Comparison of ENCODE assay signal across 19 cellular contexts in genomic region chr2:237348281-237348865, GRCh38.
"Had no signal": no experiment of that assay in that cellular context is flagged by ENCODE, and none has a peak within 500 bp of the region (broad histone marks: within the 10 kb centered on the region; RNA-seq: fewer than 3 reads in every experiment).

No MANE protein-coding gene starts in this region.

- H3K27me3 Mint-ChIP-seq: activated CD4-positive, alpha-beta memory T cell treated with anti-CD3 and anti-CD28 coated beads, Interleukin-2, amount 10 ng/mL, durations not matched to agents 7 days and 5 days; activated naive CD8-positive, alpha-beta T cell treated with anti-CD3 and anti-CD28 coated beads, Interleukin-2, amount 10 ng/mL, durations not matched to agents 7 days and 5 days; activated T-cell treated with anti-CD3 and anti-CD28 coated beads, Interleukin-2, amount 50 U/mL, for 24 hours had no signal

- H3K4me3 ChIP-seq: coronary artery, lower lobe of right lung, right atrium auricular region, skin epidermis had no signal

- FAIRE-seq: TTC549 had no signal

- H3K4me1 Mint-ChIP-seq: activated CD4-positive, alpha-beta memory T cell treated with anti-CD3 and anti-CD28 coated beads, Interleukin-2, amount 10 ng/mL, durations not matched to agents 7 days and 5 days; activated naive CD8-positive, alpha-beta T cell treated with anti-CD3 and anti-CD28 coated beads, Interleukin-2, amount 10 ng/mL, durations not matched to agents 7 days and 5 days; brain had no signal

- H3K36me3 Mint-ChIP-seq: activated naive CD8-positive, alpha-beta T cell treated with anti-CD3 and anti-CD28 coated beads, Interleukin-2, amount 10 ng/mL, durations not matched to agents 7 days and 5 days; brain had no signal

- H3K27me3 ChIP-seq: right atrium auricular region had no signal

- H3K4me3 Mint-ChIP-seq: activated CD4-positive, alpha-beta memory T cell treated with anti-CD3 and anti-CD28 coated beads, Interleukin-2, amount 10 ng/mL, durations not matched to agents 7 days and 5 days; activated naive CD8-positive, alpha-beta T cell treated with anti-CD3 and anti-CD28 coated beads, Interleukin-2, amount 10 ng/mL, durations not matched to agents 7 days and 5 days; activated T-cell treated with anti-CD3 and anti-CD28 coated beads, Interleukin-2, amount 50 U/mL, for 24 hours; brain; nephron had no signal

- DNase-seq: activated CD4-positive, alpha-beta memory T cell treated with anti-CD3 and anti-CD28 coated beads, Interleukin-2, amount 10 ng/mL, durations not matched to agents 7 days and 5 days; activated CD4-positive, alpha-beta T cell treated with anti-CD3 and anti-CD28 coated beads for 4 hours; activated naive CD4-positive, alpha-beta T cell treated with Interleukin-2 at 50 U/mL for 16 hours; activated naive CD8-positive, alpha-beta T cell treated with anti-CD3 and anti-CD28 coated beads, Interleukin-2, amount 10 ng/mL, durations not matched to agents 7 days and 5 days; activated T-cell treated with anti-CD3 and anti-CD28 coated beads, Interleukin-2, amount 50 U/mL, for 24 hours; anterior cingulate cortex; hippocampal formation; islet precursor cell; left colon; lower lobe of right lung; nucleus accumbens; stimulated activated CD4-positive, alpha-beta T cell treated with anti-CD3 and anti-CD28 coated beads, Interleukin-4, amount 100 ng/mL, for 1 hour had no signal

- H3K27ac ChIP-seq: coronary artery, lower lobe of right lung, right atrium auricular region had no signal

- H3K9me3 Mint-ChIP-seq: activated CD4-positive, alpha-beta memory T cell treated with anti-CD3 and anti-CD28 coated beads, Interleukin-2, amount 10 ng/mL, durations not matched to agents 7 days and 5 days; activated naive CD8-positive, alpha-beta T cell treated with anti-CD3 and anti-CD28 coated beads, Interleukin-2, amount 10 ng/mL, durations not matched to agents 7 days and 5 days; activated T-cell treated with anti-CD3 and anti-CD28 coated beads, Interleukin-2, amount 50 U/mL, for 24 hours; activated T-helper 2 cell treated with anti-CD3 and anti-CD28 coated beads, Interferon-gamma antibody, Interleukin-2, Interleukin-4, amounts not matched to agents 10 μg/mL and 5 μg/mL and 100 μg/mL, durations not matched to agents 14 hours and 24 hours and 36 hours; brain; nephron had no signal

- H3K27ac Mint-ChIP-seq: activated CD4-positive, alpha-beta memory T cell treated with anti-CD3 and anti-CD28 coated beads, Interleukin-2, amount 10 ng/mL, durations not matched to agents 7 days and 5 days; activated naive CD8-positive, alpha-beta T cell treated with anti-CD3 and anti-CD28 coated beads, Interleukin-2, amount 10 ng/mL, durations not matched to agents 7 days and 5 days; activated T-cell treated with anti-CD3 and anti-CD28 coated beads, Interleukin-2, amount 50 U/mL, for 24 hours; activated T-helper 2 cell treated with anti-CD3 and anti-CD28 coated beads, Interferon-gamma antibody, Interleukin-2, Interleukin-4, amounts not matched to agents 10 μg/mL and 5 μg/mL and 100 μg/mL, durations not matched to agents 14 hours and 24 hours and 36 hours; brain; nephron had no signal

- ATAC-seq: left colon, lower lobe of right lung had no signal

- H3K4me1 ChIP-seq: lower lobe of right lung, right atrium auricular region had no signal

- H3K9me3 ChIP-seq: lower lobe of right lung, right atrium auricular region had no signal
